ENCODE assay signal across 8 cellular contexts in the genomic region with DNA sequence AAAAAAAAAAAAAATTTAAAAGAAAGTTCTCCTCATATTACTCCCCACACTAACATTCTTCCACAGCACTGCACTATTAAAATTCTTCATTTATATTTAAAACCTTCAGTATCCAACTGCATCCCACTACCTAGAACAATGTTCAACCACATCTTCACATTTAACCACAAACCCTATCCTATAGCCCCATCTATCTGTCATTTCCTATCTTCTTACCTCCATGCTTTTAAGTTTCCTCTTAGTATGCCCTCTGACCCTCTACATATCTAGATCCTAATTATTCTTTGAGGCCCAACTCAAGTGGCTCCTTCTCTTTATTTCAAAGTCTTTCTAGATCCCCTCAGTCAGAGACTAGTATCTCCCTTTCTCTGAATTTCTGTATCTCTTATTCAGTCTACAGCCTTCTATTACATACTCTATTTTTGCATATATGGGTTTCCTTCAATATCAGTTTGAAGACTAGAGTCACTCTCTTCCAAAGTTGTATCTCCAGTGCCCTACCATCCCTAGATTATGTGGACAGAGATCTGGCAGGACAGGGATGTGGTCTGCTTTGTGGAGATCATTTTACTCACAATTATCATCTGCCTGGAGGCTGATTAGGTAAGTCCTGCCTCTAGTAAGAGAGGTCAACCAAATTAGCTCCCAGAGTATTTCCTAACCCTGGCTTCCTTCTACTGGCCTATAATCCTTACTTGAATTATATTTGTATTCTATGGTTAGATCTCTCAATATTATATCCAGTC. TPM values are rescaled to one million over a fixed set of nuclear protein-coding genes. Genes with fewer than 3 reads are reported as not detected.
DNase-seq lines count a peak whose midpoint lies in the region; ATAC-seq and TF ChIP-seq lines count a peak whose summit lies in the region.

No MANE protein-coding gene starts in this region.

- no peak overlapping the region for H3K27ac ChIP-seq in brain microvascular endothelial cell

- H3K4me3 Mint-ChIP-seq in natural killer cell = peak overlapping the region; percentile 100

- H3K27ac Mint-ChIP-seq in natural killer cell = peak overlapping the region; percentile 98 to 99

- no peaks in the 10 kb centered on the region for H3K9me3 Mint-ChIP-seq in natural killer cell

- peaks cover 7% of the 10 kb centered on the region for H3K36me3 ChIP-seq in brain microvascular endothelial cell (replicated peaks)

- in situ Hi-C loops in brain microvascular endothelial cell (cut with HindIII; ENCODE audit: low pct_ligation_motif_present, low sequenced_read_pairs) = no loop called here

- H3K27me3 ChIP-seq in brain microvascular endothelial cell (replicated peaks) = no peaks in the 10 kb centered on the region

- peak overlapping the region; percentile 94 for H3K4me3 ChIP-seq in brain microvascular endothelial cell (ENCODE audit: low read depth, low read length)

- no peak for ATAC-seq in natural killer cell
- no peak for ATAC-seq in GM19463 (IDR thresholded peaks at IDR 0.05; ENCODE audit: unreplicated experiment)
- ATAC-seq in HG03135 (IDR thresholded peaks at IDR 0.05; ENCODE audit: unreplicated experiment) = no peak

- H3K4me1 Mint-ChIP-seq in natural killer cell = peaks cover 53 to 59% of the 10 kb centered on the region in 2 donors

- H3K36me3 Mint-ChIP-seq in natural killer cell = no peaks in the 10 kb centered on the region

- TF ChIP-seq CTCF in brain microvascular endothelial cell (IDR thresholded peaks at IDR 0.05; ENCODE audit: low read depth, low read length, missing control alignments) (no peak), natural killer cell (IDR thresholded peaks at IDR 0.05) (no peak)

- H3K27me3 Mint-ChIP-seq in natural killer cell (ENCODE audit: low read depth in 2 of 2) = no peaks in the 10 kb centered on the region

- intact Hi-C loops in natural killer cell (cut with micrococcal nuclease) = loop anchor here (5.0 to 10.0 kb wide), 2 partner anchors 595 to 897 kb away; no protein-coding TSS in a partner anchor

- DNase-seq in EH (ENCODE audit: low read depth) (peak; percentile 25), M059J (ENCODE audit: low read depth) (peak; percentile 21), brain microvascular endothelial cell (no peak), natural killer cell (no peak), SIG-M5 (lab: John Stamatoyannopoulos, UW) (no peak), hippocampal formation (lab: John Stamatoyannopoulos, UW) (no peak)

RNA-seq across cellular contexts. Expression of a gene that starts 1.4 kb away (rescaled TPM):
- total RNA-seq in M059J (2014; rRNA removed; shearing (Covaris generic)) = 172 and 196 TPM in 2 replicates
- total RNA-seq in natural killer cell = 10 to 100 TPM; 20.2 to 23.9 (median 22.9) TPM

RNA-seq across cellular contexts. Expression of a gene that starts 3.5 kb away (rescaled TPM):
- total RNA-seq in M059J (2014; rRNA removed; shearing (Covaris generic)) = 21.9 and 29.8 TPM in 2 replicates
- 100 to 1,000 TPM; 110 to 141 (median 111) TPM for total RNA-seq in natural killer cell

RNA-seq across cellular contexts. Expression of a gene that starts 46.0 kb away (rescaled TPM):
- total RNA-seq in M059J (2014; rRNA removed; shearing (Covaris generic)) = 7.3 and 8.0 TPM in 2 replicates
- total RNA-seq in natural killer cell = 10 to 100 TPM in 1 of 3 donors, 1 to 10 TPM in 2; 3.7 to 25.3 (median 6.0) TPM

RNA-seq across cellular contexts. Expression of a gene that starts 59.3 kb away (rescaled TPM):
- total RNA-seq in M059J (2014; rRNA removed; shearing (Covaris generic)) = 0.20 and 0.27 TPM in 2 replicates
- total RNA-seq in natural killer cell = under 1 TPM; 0.41 to 0.80 (median 0.75) TPM

Comparison
In these comparisons a context has a peak if more than half of its experiments do, and no peak if none do; other contexts are left out.
1. DNase-seq: peak in EH (single experiment) and M059J (single experiment); none in brain microvascular endothelial cell (single experiment), natural killer cell (single experiment), SIG-M5 (single experiment) and hippocampal formation (0 of 2).